ENCODE assay signal across 13 cellular contexts in genomic region chr15:68258684-68259083, GRCh38. TPM values are rescaled to one million over a fixed set of nuclear protein-coding genes. Genes with fewer than 3 reads are reported as not detected.
DNase-seq lines count a peak whose midpoint lies in the region; ATAC-seq and TF ChIP-seq lines count a peak whose summit lies in the region.
"Had no signal": no experiment of that assay in that cellular context is flagged by ENCODE, and none has a peak within 500 bp of the region (broad histone marks: within the 10 kb centered on the region; RNA-seq: fewer than 3 reads in every experiment).

No MANE protein-coding gene starts in this region.

- TF ChIP-seq POLR2A in testis (IDR thresholded peaks at IDR 0.05): no peak

- H3K9me3 ChIP-seq in testis: no peaks in the 10 kb centered on the region
- H3K9me3 ChIP-seq: ovary had no signal

- H3K36me3 ChIP-seq in testis (ENCODE audit: low read depth, missing control alignments): no peaks in the 10 kb centered on the region
- H3K36me3 ChIP-seq: ovary had no signal

- intact Hi-C loops in testis (cut with DNase I; ENCODE audit: low total_unique reads): no loop called here

- no peaks in the 10 kb centered on the region for H3K9me3 Mint-ChIP-seq in activated T-cell treated with anti-CD3 and anti-CD28 coated beads, Interleukin-2, amount 50 U/mL, for 4 hours
- H3K9me3 Mint-ChIP-seq in activated T-cell treated with anti-CD3 and anti-CD28 coated beads, Interleukin-2, amount 50 U/mL, for 72 hours: no peaks in the 10 kb centered on the region
- H3K9me3 Mint-ChIP-seq: activated naive CD4-positive, alpha-beta T cell treated with anti-CD3 and anti-CD28 coated beads, Interleukin-2, amount 50 U/mL, for 24 hours had no signal

- no peak overlapping the region for H3K4me3 Mint-ChIP-seq in activated T-cell treated with anti-CD3 and anti-CD28 coated beads, Interleukin-2, amount 50 U/mL, for 4 hours
- H3K4me3 Mint-ChIP-seq in activated T-cell treated with anti-CD3 and anti-CD28 coated beads, Interleukin-2, amount 50 U/mL, for 72 hours: no peak overlapping the region
- H3K4me3 Mint-ChIP-seq: activated naive CD4-positive, alpha-beta T cell treated with anti-CD3 and anti-CD28 coated beads, Interleukin-2, amount 50 U/mL, for 24 hours had no signal

- H3K36me3 Mint-ChIP-seq in activated T-cell treated with anti-CD3 and anti-CD28 coated beads, Interleukin-2, amount 50 U/mL, for 4 hours (ENCODE audit: insufficient read depth): no peaks in the 10 kb centered on the region
- H3K36me3 Mint-ChIP-seq in activated T-cell treated with anti-CD3 and anti-CD28 coated beads, Interleukin-2, amount 50 U/mL, for 72 hours (ENCODE audit: insufficient read depth in 2 of 2): no peaks in the 10 kb centered on the region
- H3K36me3 Mint-ChIP-seq: activated naive CD4-positive, alpha-beta T cell treated with anti-CD3 and anti-CD28 coated beads, Interleukin-2, amount 50 U/mL, for 24 hours had no signal

- H3K4me1 Mint-ChIP-seq in activated T-cell treated with anti-CD3 and anti-CD28 coated beads, Interleukin-2, amount 50 U/mL, for 4 hours (ENCODE audit: low read depth): peaks cover 6% of the 10 kb centered on the region
- peaks cover 7% of the 10 kb centered on the region for H3K4me1 Mint-ChIP-seq in activated T-cell treated with anti-CD3 and anti-CD28 coated beads, Interleukin-2, amount 50 U/mL, for 72 hours (ENCODE audit: low read depth)

- peak overlapping the region in 1 of 2 donors; percentile 64 for H3K27ac ChIP-seq in testis

- ATAC-seq in activated T-cell treated with anti-CD3 and anti-CD28 coated beads, Interleukin-2, amount 50 U/mL, for 4 hours: peak; percentile 58 to 71
- peak; percentile 78 to 87 for ATAC-seq in activated T-cell treated with anti-CD3 and anti-CD28 coated beads, Interleukin-2, amount 50 U/mL, for 72 hours (replicated peaks in 1 of 2)
- ATAC-seq in GM21360 (IDR thresholded peaks at IDR 0.05; ENCODE audit: unreplicated experiment): no peak

- no peak for DNase-seq in activated T-cell treated with anti-CD3 and anti-CD28 coated beads, Interleukin-2, amount 50 U/mL, for 4 hours
- no peak for DNase-seq in activated T-cell treated with anti-CD3 and anti-CD28 coated beads, Interleukin-2, amount 50 U/mL, for 1 hour
- DNase-seq in activated T-cell treated with anti-CD3 and anti-CD28 coated beads, Interleukin-2, amount 50 U/mL, for 72 hours: peak; percentile 24 to 41
- DNase-seq in kidney glomerular epithelial cell (lab: John Stamatoyannopoulos, UW) (peak; percentile 24), testis (peak; percentile 39), midbrain (lab: John Stamatoyannopoulos, UW) (no peak)
- DNase-seq in activated effector memory CD4-positive, alpha-beta T cell treated with Interleukin-2 at 50 U/mL for 16 hours: no peak
- DNase-seq: dermis blood vessel endothelial cell, NCI-H526, SHP77 treated with DMSO at 0.1 percent for 48 hours had no signal

- H3K27me3 Mint-ChIP-seq in activated T-cell treated with anti-CD3 and anti-CD28 coated beads, Interleukin-2, amount 50 U/mL, for 4 hours (ENCODE audit: low read depth): peaks cover 8% of the 10 kb centered on the region
- no peaks in the 10 kb centered on the region for H3K27me3 Mint-ChIP-seq in activated T-cell treated with anti-CD3 and anti-CD28 coated beads, Interleukin-2, amount 50 U/mL, for 72 hours (ENCODE audit: low read depth)

- H3K4me1 ChIP-seq in testis: peaks cover 4% of the 10 kb centered on the region

- TF ChIP-seq CTCF in testis (IDR thresholded peaks at IDR 0.05): no peak

- H3K27me3 ChIP-seq in testis: no peaks in the 10 kb centered on the region

- no peak overlapping the region for H3K27ac Mint-ChIP-seq in activated T-cell treated with anti-CD3 and anti-CD28 coated beads, Interleukin-2, amount 50 U/mL, for 72 hours
- H3K27ac Mint-ChIP-seq: activated naive CD4-positive, alpha-beta T cell treated with anti-CD3 and anti-CD28 coated beads, Interleukin-2, amount 50 U/mL, for 24 hours had no signal

- WGBS in testis, 2 donors: 41 to 51% methylated on average over 4 of the region's 4 CpGs

- no peak overlapping the region for H3K4me3 ChIP-seq in testis
- H3K4me3 ChIP-seq: ovary had no signal

RNA-seq across cellular contexts. Expression of gene FEM1B, which starts 18.9 kb away (rescaled TPM):
- 10 to 100 TPM; 30.9 to 37.0 (median 31.7) TPM for total RNA-seq in activated T-cell treated with anti-CD3 and anti-CD28 coated beads, Interleukin-2, amount 50 U/mL, for 4 hours
- total RNA-seq in activated T-cell treated with anti-CD3 and anti-CD28 coated beads, Interleukin-2, amount 50 U/mL, for 72 hours: 10 to 100 TPM; 51.3 to 54.6 TPM
- 10 to 100 TPM; 65.8 to 86.3 TPM for total RNA-seq in testis
- polyA plus RNA-seq in testis (ENCODE audit: insufficient read depth, low read depth, low replicate concordance): 122 TPM

RNA-seq across cellular contexts. Expression of gene CLN6, which starts 29.2 kb away (rescaled TPM):
- 10 to 100 TPM; 82.6 to 94.4 (median 91.3) TPM for total RNA-seq in activated T-cell treated with anti-CD3 and anti-CD28 coated beads, Interleukin-2, amount 50 U/mL, for 4 hours
- total RNA-seq in activated T-cell treated with anti-CD3 and anti-CD28 coated beads, Interleukin-2, amount 50 U/mL, for 72 hours: 10 to 100 TPM; 31.6 to 40.7 TPM
- total RNA-seq in testis: 10 to 100 TPM; 39.7 to 58.8 TPM
- polyA plus RNA-seq in testis (ENCODE audit: insufficient read depth, low read depth, low replicate concordance): 23.3 TPM

RNA-seq across cellular contexts. Expression of gene CALML4, which starts 53.6 kb away (rescaled TPM):
- total RNA-seq in activated T-cell treated with anti-CD3 and anti-CD28 coated beads, Interleukin-2, amount 50 U/mL, for 4 hours: 1 to 10 TPM; 4.0 to 5.5 (median 4.8) TPM
- 1 to 10 TPM; 6.0 to 7.0 TPM for total RNA-seq in activated T-cell treated with anti-CD3 and anti-CD28 coated beads, Interleukin-2, amount 50 U/mL, for 72 hours
- total RNA-seq in testis: 10 to 100 TPM in 1 of 2 donors, 1 to 10 TPM in 1; 6.8 to 10.4 TPM
- polyA plus RNA-seq in testis (ENCODE audit: insufficient read depth, low read depth, low replicate concordance): 10.5 TPM

Comparison
In these comparisons a context has a peak if more than half of its experiments do, and no peak if none do; other contexts are left out.
1. DNase-seq: peak in activated T-cell treated with anti-CD3 and anti-CD28 coated beads, Interleukin-2, amount 50 U/mL, for 72 hours (2 of 2), kidney glomerular epithelial cell (single experiment) and testis (single experiment); none in activated T-cell treated with anti-CD3 and anti-CD28 coated beads, Interleukin-2, amount 50 U/mL, for 4 hours (single experiment), activated T-cell treated with anti-CD3 and anti-CD28 coated beads, Interleukin-2, amount 50 U/mL, for 1 hour (single experiment), activated effector memory CD4-positive, alpha-beta T cell treated with Interleukin-2 at 50 U/mL for 16 hours (single experiment) and midbrain (single experiment).